ENCODE assay signal across 27 cellular contexts in the genomic region with DNA sequence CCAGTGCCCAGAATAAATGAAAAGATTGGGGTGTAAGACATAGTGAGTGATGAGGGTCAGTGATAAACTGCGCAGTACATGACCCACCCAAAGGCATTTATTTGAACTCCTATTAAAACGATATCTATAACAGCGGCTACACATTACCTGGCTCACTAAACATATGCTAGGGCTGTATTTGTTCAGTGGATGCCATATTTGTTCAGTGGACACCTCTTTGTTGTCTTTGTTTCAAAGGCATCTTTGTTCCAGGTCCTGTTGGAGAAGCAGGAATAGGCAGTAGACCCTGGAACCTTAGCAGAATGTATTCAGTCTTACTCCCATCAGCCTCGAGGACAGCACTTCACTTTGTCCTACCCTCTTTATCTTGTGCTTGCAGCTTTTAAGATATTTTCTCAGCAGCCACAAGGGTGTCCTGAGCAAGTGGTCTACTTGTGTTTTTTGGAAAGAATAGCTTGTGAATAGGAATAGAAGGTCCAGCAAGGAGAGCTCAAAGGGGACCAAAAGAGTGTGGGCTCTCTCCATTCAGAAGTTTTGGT.
"Had no signal": no experiment of that assay in that cellular context is flagged by ENCODE, and none has a peak within 500 bp of the region (broad histone marks: within the 10 kb centered on the region; RNA-seq: fewer than 3 reads in every experiment).

No MANE protein-coding gene starts in this region.

- ATAC-seq: activated CD4-positive, alpha-beta T cell treated with anti-CD3 and anti-CD28 coated beads for 36 hours; activated T-cell treated with anti-CD3 and anti-CD28 coated beads, Interleukin-2, amount 50 U/mL, for 72 hours; PC-3; T-cell had no signal

- H3K4me3 ChIP-seq: breast epithelium, colonic mucosa, SK-N-MC had no signal

- H3K27me3 ChIP-seq: breast epithelium, colonic mucosa had no signal

- DNase-seq: activated CD4-positive, alpha-beta memory T cell treated with anti-CD3 and anti-CD28 coated beads, Interleukin-2, amount 10 ng/mL, durations not matched to agents 7 days and 5 days; activated CD4-positive, alpha-beta T cell treated with anti-CD3 and anti-CD28 coated beads for 36 hours; activated CD4-positive, alpha-beta T cell treated with anti-CD3 and anti-CD28 coated beads, Interleukin-2, amount 50 U/mL, for 1 hour; activated gamma-delta T cell treated with Interleukin-2 at 50 U/mL for 16 hours; activated naive CD4-positive, alpha-beta T cell treated with anti-CD3 and anti-CD28 coated beads, Interleukin-2, amount 50 U/mL, for 16 hours; activated T-cell treated with anti-CD3 and anti-CD28 coated beads for 4 hours; activated T-cell treated with anti-CD3 and anti-CD28 coated beads, Interleukin-2, amount 50 U/mL, for 72 hours; aorta; caudate nucleus; colonic mucosa; Karpas-422; MM.1S; NCI-H1105; NCI-H1436; NCI-H187 treated with DMSO at 0.1 percent for 48 hours; NCI-H2081 treated with DMSO at 0.1 percent for 48 hours; NCI-H2171; NCI-H2227 treated with DMSO at 0.1 percent for 48 hours; NCI-H526; PC-3; SIG-M5; T-cell; T-helper 2 cell; T1000; WERI-Rb-1 had no signal

- H3K9me3 ChIP-seq: breast epithelium, colonic mucosa had no signal

- H3K36me3 ChIP-seq: breast epithelium, colonic mucosa, WERI-Rb-1 had no signal

- H3K4me1 ChIP-seq: breast epithelium, colonic mucosa had no signal

- H3K27ac ChIP-seq: breast epithelium, colonic mucosa, SK-N-MC, WERI-Rb-1 had no signal
